In genomic region chr1:10701145-10701544, GRCh38 we compare ENCODE assay signal across 19 cellular contexts.
"Had no signal": no experiment of that assay in that cellular context is flagged by ENCODE, and none has a peak within 500 bp of the region (broad histone marks: within the 10 kb centered on the region; RNA-seq: fewer than 3 reads in every experiment).

No MANE protein-coding gene starts in this region.

- H3K9me3 ChIP-seq: left lung, ovary, transverse colon, vagina had no signal

- DNase-seq: activated CD4-positive, alpha-beta T cell treated with anti-CD3 and anti-CD28 coated beads, Interleukin-2, amount 50 U/mL, for 1 hour; activated CD8-positive, alpha-beta memory T cell treated with anti-CD3 and anti-CD28 coated beads for 24 hours; activated naive CD4-positive, alpha-beta T cell treated with anti-CD3 and anti-CD28 coated beads for 36 hours; activated naive CD8-positive, alpha-beta T cell treated with anti-CD3 and anti-CD28 coated beads, Interleukin-2, amount 50 U/mL, for 24 hours; aorta; cerebellar nuclear complex; effector CD8-positive, alpha-beta T cell; foreskin fibroblast; glutamatergic neuron; hypothalamus; kidney; left lung; naive B cell; ovary; stimulated activated naive CD4-positive, alpha-beta T cell; substantia nigra; transverse colon had no signal

- H3K27me3 ChIP-seq: ovary, transverse colon, vagina had no signal

- H3K36me3 ChIP-seq: left lung, ovary, transverse colon, vagina had no signal

- H3K4me3 ChIP-seq: left lung, ovary, transverse colon, vagina had no signal

- ATAC-seq: activated CD4-positive, CD25-positive, alpha-beta regulatory T cell treated with anti-CD3 and anti-CD28 coated beads, Interleukin-2, amount 50 U/mL, for 24 hours; activated naive CD8-positive, alpha-beta T cell treated with anti-CD3 and anti-CD28 coated beads, Interleukin-2, amount 50 U/mL, for 24 hours; left lung had no signal

- H3K27ac ChIP-seq: left lung, ovary, transverse colon, vagina had no signal
